In genomic region chr20:44024820-44025580, GRCh38 we compare ENCODE assay signal across 23 cellular contexts.
DNase-seq lines count a peak whose midpoint lies in the region; ATAC-seq, FAIRE-seq and TF ChIP-seq lines count a peak whose summit lies in the region.
"Had no signal": no experiment of that assay in that cellular context is flagged by ENCODE, and none has a peak within 500 bp of the region (broad histone marks: within the 10 kb centered on the region; RNA-seq: fewer than 3 reads in every experiment).

No MANE protein-coding gene starts in this region.

- no peaks in the 10 kb centered on the region for H3K9me1 ChIP-seq in K562 (ENCODE audit: control insufficient read depth, insufficient read depth, low read length)

- H3K4me3 ChIP-seq in HEK293 (ENCODE audit: low read depth, low read length) (no peak overlapping the region), K562 (no peak overlapping the region)
- H3K4me3 ChIP-seq: A549, GM23338 had no signal

- in situ Hi-C loops in K562 (cut with MboI): no loop called here

- CTCF ChIA-PET in HEK293 (lab: Yijun Ruan, JAX): interaction anchor here (0.6 kb wide), 1 partner anchor 275 kb away, joined by 3 read pairs; no protein-coding TSS in a partner anchor
- CTCF ChIA-PET in K562 (lab: Yijun Ruan, JAX; ENCODE audit: low intra/inter-chr PET ratio): no interaction called here

- no peak overlapping the region for H3K4me2 ChIP-seq in K562 (ENCODE audit: insufficient read depth, low read length)
- H3K4me2 ChIP-seq: A549, GM23338 had no signal

- no peaks in the 10 kb centered on the region for H3K79me2 ChIP-seq in K562 (ENCODE audit: control insufficient read depth, insufficient read depth, low read length)

- no peak for TF ChIP-seq RAD21 in K562 (CRISPR knock-in tag; conservative IDR thresholded peaks at IDR 0.05 in 1 of 2, IDR thresholded peaks at IDR 0.05 in 1 of 2)

- H3K36me3 Mint-ChIP-seq in osteocyte (ENCODE audit: unreplicated experiment): no peaks in the 10 kb centered on the region

- ATAC-seq in K562: no peak
- no peak for ATAC-seq in GM18511 (IDR thresholded peaks at IDR 0.05; ENCODE audit: unreplicated experiment)
- ATAC-seq: A549, GM23338, HCT116 had no signal

- no peak overlapping the region for H3K4me3 Mint-ChIP-seq in osteocyte (ENCODE audit: unreplicated experiment)
- H3K4me3 Mint-ChIP-seq: CD4-positive, alpha-beta T cell; GM23338 had no signal

- no peak overlapping the region for H3K27ac ChIP-seq in HEK293 (ENCODE audit: extremely low read depth, low read depth, low read length)
- no peak overlapping the region for H3K27ac ChIP-seq in K562 (ENCODE audit: extremely low read depth, low read depth, low read length)
- H3K27ac ChIP-seq: 22Rv1, A549, C4-2B had no signal

- H4K20me1 ChIP-seq in K562 (replicated peaks; ENCODE audit: control insufficient read depth, insufficient read depth, low read length): no peaks in the 10 kb centered on the region

- 1% methylated on average over 7 of the region's 7 CpGs for WGBS in K562 (ENCODE audit: insufficient coverage, low coverage, missing lambda C conversion rate)

- no peak for TF ChIP-seq POLR2A in K562 (conservative IDR thresholded peaks at IDR 0.05)

- TF ChIP-seq EP300 in K562 (IDR thresholded peaks at IDR 0.05; ENCODE audit: low read length): no peak

- TF ChIP-seq CTCF in HEK293 (tag by site-specific recombination; IDR thresholded peaks at IDR 0.05) (no peak), K562 (IDR thresholded peaks at IDR 0.05 in 2 of 3, conservative IDR thresholded peaks at IDR 0.05 in 1 of 3; ENCODE audit: insufficient read depth in 2 of 3, low read depth in 1 of 3, low read length in 3 of 3) (no peak), osteocyte (IDR thresholded peaks at IDR 0.05) (no peak)

- no peak overlapping the region for H3K27ac Mint-ChIP-seq in osteocyte (ENCODE audit: unreplicated experiment)
- H3K27ac Mint-ChIP-seq: CD4-positive, alpha-beta T cell; GM23338 had no signal

- H3K4me1 ChIP-seq in HEK293 (ENCODE audit: control insufficient read depth, insufficient read depth, low read length) (peaks cover 8% of the 10 kb centered on the region), K562 (replicated peaks in 1 of 2; ENCODE audit: control insufficient read depth in 2 of 2, insufficient read depth in 2 of 2, low read length in 2 of 2) (peaks cover 0 to under 1% of the 10 kb centered on the region in 2 experiments; a peak in 2 of 5 replicates)
- H3K4me1 ChIP-seq: Caco-2 had no signal

- POLR2A ChIA-PET in HEK293 (lab: Yijun Ruan, JAX) (no interaction called here), K562 (lab: Yijun Ruan, JAX) (interaction anchor here (0.6 kb wide), 1 partner anchor 27 kb away, joined by 3 read pairs; no protein-coding TSS in a partner anchor)

- no peaks in the 10 kb centered on the region for H3K9me3 ChIP-seq in HEK293 (ENCODE audit: control insufficient read depth, insufficient read depth, low read depth, low read length)
- H3K9me3 ChIP-seq in K562 (replicated peaks; ENCODE audit: control insufficient read depth, insufficient read depth, low read depth, low read length): no peaks in the 10 kb centered on the region
- H3K9me3 ChIP-seq: A549, Caco-2 had no signal

- peak; percentile 13 for DNase-seq in NCI-H2227 (lab: John Stamatoyannopoulos, UW; ENCODE audit: unreplicated experiment)
- no peak for DNase-seq in NCI-H2227 treated with DMSO at 0.1 percent for 48 hours (lab: John Stamatoyannopoulos, UW)
- DNase-seq in K562 (ENCODE audit: extremely low read depth in 1 of 4, low spot score in 3 of 4): no peak
- peak; percentile 27 for DNase-seq in osteocyte (ENCODE audit: extremely low spot score, unreplicated experiment)
- no peak for DNase-seq in epidermal melanocyte (ENCODE audit: insufficient read length, low spot score)
- no peak for DNase-seq in T-helper 9 cell
- DNase-seq: AML-193; CD4-positive, alpha-beta T cell; DMS153; DMS79; GDM1; IMR-90 had no signal

- no peaks in the 10 kb centered on the region for H3K9me3 Mint-ChIP-seq in osteocyte (ENCODE audit: unreplicated experiment)
- H3K9me3 Mint-ChIP-seq: CD4-positive, alpha-beta T cell; GM23338 had no signal

- H3K27me3 Mint-ChIP-seq in osteocyte (ENCODE audit: unreplicated experiment): peaks cover 44% of the 10 kb centered on the region
- H3K27me3 Mint-ChIP-seq: CD4-positive, alpha-beta T cell had no signal

- intact Hi-C loops in K562 (cut with micrococcal nuclease): no loop called here

- no peaks in the 10 kb centered on the region for H3K4me1 Mint-ChIP-seq in osteocyte (ENCODE audit: unreplicated experiment)

- FAIRE-seq in K562 (lab: Jason Lieb, UNC): no peak
- FAIRE-seq: A549, GM12892, GM18507, H54 had no signal

- H3K36me3 ChIP-seq in HEK293 (ENCODE audit: control insufficient read depth in 2 of 2, insufficient read depth in 1 of 2, low read length in 2 of 2) (no peaks in the 10 kb centered on the region), K562 (ENCODE audit: control insufficient read depth, insufficient read depth, low read length) (no peaks in the 10 kb centered on the region)

- H3K9ac ChIP-seq in K562 (ENCODE audit: insufficient read depth in 1 of 2, low read depth in 2 of 2, low read length in 2 of 2): no peak overlapping the region

- H3K27me3 ChIP-seq in K562 (ENCODE audit: control insufficient read depth in 2 of 2, insufficient read depth in 2 of 2, low read length in 2 of 2): peaks cover 3 to 32% of the 10 kb centered on the region in 2 experiments; a peak in 2 of 5 replicates

- BruUV-seq in K562 (replicated peaks; lab: Mats Ljungman, UMichigan): no TSS peak

- no peak overlapping the region for H2AFZ ChIP-seq in K562 (ENCODE audit: low read depth, low read length)
- H2AFZ ChIP-seq: GM23338 had no signal

TF ChIP-seq in HEK293, 187 proteins besides CTCF, POLR2A, EP300 and RAD21 (continues in another document):
- TF ChIP-seq SP7 (tag by site-specific recombination; IDR thresholded peaks at IDR 0.05) (peak; percentile 97), FEZF1 (tag by site-specific recombination; IDR thresholded peaks at IDR 0.05) (peak; percentile 57; the same call in 1 of the 2 replicates), ZNF792 (tag by site-specific recombination; IDR thresholded peaks at IDR 0.05) (no peak), MZF1 (tag by site-specific recombination; IDR thresholded peaks at IDR 0.05; ENCODE audit: borderline replicate concordance) (no peak), ZNF514 (tag by site-specific recombination; IDR thresholded peaks at IDR 0.05) (no peak), ZNF639 (tag by site-specific recombination; IDR thresholded peaks at IDR 0.05) (no peak)
- TF ChIP-seq, protein P1, sequence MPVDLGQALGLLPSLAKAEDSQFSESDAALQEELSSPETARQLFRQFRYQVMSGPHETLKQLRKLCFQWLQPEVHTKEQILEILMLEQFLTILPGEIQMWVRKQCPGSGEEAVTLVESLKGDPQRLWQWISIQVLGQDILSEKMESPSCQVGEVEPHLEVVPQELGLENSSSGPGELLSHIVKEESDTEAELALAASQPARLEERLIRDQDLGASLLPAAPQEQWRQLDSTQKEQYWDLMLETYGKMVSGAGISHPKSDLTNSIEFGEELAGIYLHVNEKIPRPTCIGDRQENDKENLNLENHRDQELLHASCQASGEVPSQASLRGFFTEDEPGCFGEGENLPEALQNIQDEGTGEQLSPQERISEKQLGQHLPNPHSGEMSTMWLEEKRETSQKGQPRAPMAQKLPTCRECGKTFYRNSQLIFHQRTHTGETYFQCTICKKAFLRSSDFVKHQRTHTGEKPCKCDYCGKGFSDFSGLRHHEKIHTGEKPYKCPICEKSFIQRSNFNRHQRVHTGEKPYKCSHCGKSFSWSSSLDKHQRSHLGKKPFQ (tag by site-specific recombination; IDR thresholded peaks at IDR 0.05): no peak

TF ChIP-seq in K562, 482 proteins besides CTCF, POLR2A, EP300 and RAD21:
- TF ChIP-seq SMARCA5 (IDR thresholded peaks at IDR 0.05): no peak
- no peak for TF ChIP-seq ZNF212 (CRISPR knock-in tag; IDR thresholded peaks at IDR 0.05)
- TF ChIP-seq, protein P2, sequence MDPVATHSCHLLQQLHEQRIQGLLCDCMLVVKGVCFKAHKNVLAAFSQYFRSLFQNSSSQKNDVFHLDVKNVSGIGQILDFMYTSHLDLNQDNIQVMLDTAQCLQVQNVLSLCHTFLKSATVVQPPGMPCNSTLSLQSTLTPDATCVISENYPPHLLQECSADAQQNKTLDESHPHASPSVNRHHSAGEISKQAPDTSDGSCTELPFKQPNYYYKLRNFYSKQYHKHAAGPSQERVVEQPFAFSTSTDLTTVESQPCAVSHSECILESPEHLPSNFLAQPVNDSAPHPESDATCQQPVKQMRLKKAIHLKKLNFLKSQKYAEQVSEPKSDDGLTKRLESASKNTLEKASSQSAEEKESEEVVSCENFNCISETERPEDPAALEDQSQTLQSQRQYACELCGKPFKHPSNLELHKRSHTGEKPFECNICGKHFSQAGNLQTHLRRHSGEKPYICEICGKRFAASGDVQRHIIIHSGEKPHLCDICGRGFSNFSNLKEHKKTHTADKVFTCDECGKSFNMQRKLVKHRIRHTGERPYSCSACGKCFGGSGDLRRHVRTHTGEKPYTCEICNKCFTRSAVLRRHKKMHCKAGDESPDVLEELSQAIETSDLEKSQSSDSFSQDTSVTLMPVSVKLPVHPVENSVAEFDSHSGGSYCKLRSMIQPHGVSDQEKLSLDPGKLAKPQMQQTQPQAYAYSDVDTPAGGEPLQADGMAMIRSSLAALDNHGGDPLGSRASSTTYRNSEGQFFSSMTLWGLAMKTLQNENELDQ (CRISPR knock-in tag; IDR thresholded peaks at IDR 0.05; ENCODE audit: borderline replicate concordance): no peak
- no peak for TF ChIP-seq CEBPG (CRISPR knock-in tag; IDR thresholded peaks at IDR 0.05)
- TF ChIP-seq CEBPG (tag; conservative IDR thresholded peaks at IDR 0.05 in 1 of 2, IDR thresholded peaks at IDR 0.05 in 1 of 2): peak; percentile 23 to 76; a peak in 3 of 4 replicates
- no peak for TF ChIP-seq FOXJ3 (CRISPR knock-in tag; IDR thresholded peaks at IDR 0.05)

Comparison
In these comparisons a context has a peak if more than half of its experiments do, and no peak if none do; other contexts are left out.
1. DNase-seq: peak in NCI-H2227 (single experiment) and osteocyte (single experiment); none in NCI-H2227 treated with DMSO at 0.1 percent for 48 hours (single experiment), K562 (0 of 4), epidermal melanocyte (single experiment) and T-helper 9 cell (single experiment).